8 cellular contexts compared by ENCODE assay signal in the genomic region with DNA sequence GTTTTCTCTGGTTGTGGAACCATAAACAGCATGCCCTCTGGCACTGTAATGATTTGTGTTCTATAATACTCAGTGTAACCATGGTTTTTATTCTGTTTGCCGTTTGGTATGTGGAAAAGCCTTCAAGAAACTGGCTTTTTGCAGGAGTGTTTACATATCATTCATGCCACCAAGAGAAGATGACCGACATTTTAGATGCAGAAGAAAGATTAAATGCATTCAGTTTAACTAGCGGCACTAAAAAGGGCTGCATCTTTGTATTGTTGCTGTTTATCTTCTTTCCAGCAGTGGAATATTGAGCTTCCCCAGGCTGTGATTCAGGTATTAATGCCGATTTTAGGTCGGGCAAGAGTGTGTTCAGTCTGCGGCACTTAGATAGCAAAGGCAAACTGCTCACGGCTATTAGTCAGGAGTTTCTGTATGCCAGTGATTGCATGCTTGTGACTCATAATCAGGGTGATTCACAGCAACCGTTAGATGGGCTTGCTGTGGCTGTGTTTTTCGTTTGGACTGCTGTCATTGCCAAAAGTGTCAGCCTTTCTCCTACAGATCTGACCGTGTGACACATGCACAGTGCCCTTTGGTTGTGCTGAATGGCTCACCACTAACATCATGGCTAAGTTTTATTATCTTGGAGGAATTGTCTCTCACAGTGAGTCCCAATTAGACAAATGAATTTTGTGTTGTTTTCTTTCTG.
DNase-seq lines count a peak whose midpoint lies in the region; ATAC-seq and TF ChIP-seq lines count a peak whose summit lies in the region.

No MANE protein-coding gene starts in this region.

- ATAC-seq in HG02571 (IDR thresholded peaks at IDR 0.05; ENCODE audit: unreplicated experiment) (no peak), GM19452 (IDR thresholded peaks at IDR 0.05; ENCODE audit: unreplicated experiment) (no peak)

- H3K36me3 Mint-ChIP-seq in Caco-2 (ENCODE audit: insufficient read depth, unreplicated experiment), result no peaks in the 10 kb centered on the region

- H3K4me1 Mint-ChIP-seq in Caco-2 (ENCODE audit: low read depth, unreplicated experiment), result peaks cover 18% of the 10 kb centered on the region

- H3K4me3 ChIP-seq in BE2C (ENCODE audit: low read depth, low read length) (peak overlapping the region; percentile 47), Caco-2 (ENCODE audit: low read depth, low read length) (no peak overlapping the region)

- intact Hi-C loops in Caco-2 (cut with micrococcal nuclease; ENCODE audit: unreplicated experiment), result no loop called here

- H3K36me3 ChIP-seq in BE2C, result no peaks in the 10 kb centered on the region
- no peaks in the 10 kb centered on the region for H3K36me3 ChIP-seq in Caco-2 (ENCODE audit: control insufficient read depth, insufficient read depth, low read length)

- TF ChIP-seq CTCF in BE2C (IDR thresholded peaks at IDR 0.05; ENCODE audit: low read depth, low read length) (no peak), Caco-2 (IDR thresholded peaks at IDR 0.05; ENCODE audit: insufficient read depth in 1 of 2, low read depth in 1 of 2, low read length in 1 of 2, severe bottlenecking in 1 of 2, unreplicated experiment in 1 of 2) (no peak)

- no TSS peak for BruUV-seq in Caco-2 (replicated peaks; lab: Mats Ljungman, UMichigan)

- H3K27me3 ChIP-seq in BE2C, result no peaks in the 10 kb centered on the region
- H3K27me3 ChIP-seq in Caco-2 (replicated peaks; ENCODE audit: control insufficient read depth, insufficient read depth, low read length), result no peaks in the 10 kb centered on the region

- no peaks in the 10 kb centered on the region for H3K27me3 Mint-ChIP-seq in Caco-2 (ENCODE audit: insufficient read depth, unreplicated experiment)

- DNase-seq in BE2C (peak; percentile 66), NCI-H1694 treated with DMSO at 0.1 percent for 48 hours (lab: John Stamatoyannopoulos, UW) (peak; percentile 45), iPS-NIHi7 (ENCODE audit: extremely low spot score) (peak; percentile 32), Caco-2 (no peak)
- DNase-seq in stimulated activated CD4-positive, alpha-beta T cell treated with anti-CD3 and anti-CD28 coated beads, Interleukin-4, amount 100 ng/mL, for 48 hours (ENCODE audit: low read depth in 2 of 2), result peak; percentile 9 to 31

- no peak overlapping the region for H3K4me3 Mint-ChIP-seq in Caco-2 (ENCODE audit: unreplicated experiment)

- H3K9me3 Mint-ChIP-seq in Caco-2 (ENCODE audit: unreplicated experiment), result no peaks in the 10 kb centered on the region

- H3K9me3 ChIP-seq in BE2C (no peaks in the 10 kb centered on the region), Caco-2 (no peaks in the 10 kb centered on the region)

- POLR2A ChIA-PET in Caco-2 (lab: Charles Lee), result no interaction called here

- peak overlapping the region; percentile 82 for H3K27ac ChIP-seq in angular gyrus (ENCODE audit: low read depth, low read length)

- CTCF ChIA-PET in Caco-2 (lab: Charles Lee), result no interaction called here

- H3K27ac Mint-ChIP-seq in Caco-2 (ENCODE audit: unreplicated experiment), result no peak overlapping the region

- H3K4me1 ChIP-seq in BE2C (peaks cover 14% of the 10 kb centered on the region), Caco-2 (peaks cover 4% of the 10 kb centered on the region; the same call in 1 of the 2 replicates)

Comparison
In these comparisons a context has a peak if more than half of its experiments do, and no peak if none do; other contexts are left out.
1. DNase-seq: peak in BE2C (single experiment), NCI-H1694 treated with DMSO at 0.1 percent for 48 hours (single experiment), iPS-NIHi7 (single experiment) and stimulated activated CD4-positive, alpha-beta T cell treated with anti-CD3 and anti-CD28 coated beads, Interleukin-4, amount 100 ng/mL, for 48 hours (2 of 2); none in Caco-2 (0 of 2).